In the genomic region with DNA sequence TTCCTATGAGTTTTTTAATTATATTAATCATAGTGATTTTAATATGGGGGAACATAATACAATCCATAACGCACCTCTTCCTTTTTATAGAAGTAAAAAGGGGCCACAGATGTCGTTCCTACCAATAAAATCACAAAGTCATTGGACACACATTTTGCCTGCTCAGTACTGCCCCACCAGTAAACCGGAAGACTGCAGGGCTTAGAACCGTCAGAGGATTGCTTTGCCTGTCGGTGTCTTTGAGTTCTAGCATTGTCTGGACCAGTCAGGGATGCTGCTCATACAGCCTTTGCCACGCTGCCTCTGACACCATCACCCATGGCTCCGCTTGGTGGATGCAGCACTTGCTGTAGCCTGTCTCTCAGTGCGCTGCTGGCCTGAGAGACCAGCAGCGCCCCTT, we compare ENCODE assay signal across 2 cellular contexts.
TF ChIP-seq lines count a peak whose summit lies in the region.

No MANE protein-coding gene starts in this region.

TF ChIP-seq in H1, 55 proteins besides CTCF, POLR2A, EP300 and RAD21 (continued from another document):
- TF ChIP-seq TBP (IDR thresholded peaks at IDR 0.05; ENCODE audit: low read depth, low read length) (no peak), YY1 (IDR thresholded peaks at IDR 0.05; ENCODE audit: low read depth, low read length) (no peak), PHF8 (conservative IDR thresholded peaks at IDR 0.05; ENCODE audit: low read depth, low read length) (no peak), HDAC6 (IDR thresholded peaks at IDR 0.05; ENCODE audit: low read depth, low read length) (no peak), JUN (IDR thresholded peaks at IDR 0.05; ENCODE audit: low read depth, low read length) (no peak), SRF (IDR thresholded peaks at IDR 0.05; ENCODE audit: low read depth, low read length) (no peak), ASH2L (IDR thresholded peaks at IDR 0.05; ENCODE audit: low read length) (no peak)
- TF ChIP-seq, protein P1, sequence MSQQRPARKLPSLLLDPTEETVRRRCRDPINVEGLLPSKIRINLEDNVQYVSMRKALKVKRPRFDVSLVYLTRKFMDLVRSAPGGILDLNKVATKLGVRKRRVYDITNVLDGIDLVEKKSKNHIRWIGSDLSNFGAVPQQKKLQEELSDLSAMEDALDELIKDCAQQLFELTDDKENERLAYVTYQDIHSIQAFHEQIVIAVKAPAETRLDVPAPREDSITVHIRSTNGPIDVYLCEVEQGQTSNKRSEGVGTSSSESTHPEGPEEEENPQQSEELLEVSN (IDR thresholded peaks at IDR 0.05), result no peak
- TF ChIP-seq, protein P2, sequence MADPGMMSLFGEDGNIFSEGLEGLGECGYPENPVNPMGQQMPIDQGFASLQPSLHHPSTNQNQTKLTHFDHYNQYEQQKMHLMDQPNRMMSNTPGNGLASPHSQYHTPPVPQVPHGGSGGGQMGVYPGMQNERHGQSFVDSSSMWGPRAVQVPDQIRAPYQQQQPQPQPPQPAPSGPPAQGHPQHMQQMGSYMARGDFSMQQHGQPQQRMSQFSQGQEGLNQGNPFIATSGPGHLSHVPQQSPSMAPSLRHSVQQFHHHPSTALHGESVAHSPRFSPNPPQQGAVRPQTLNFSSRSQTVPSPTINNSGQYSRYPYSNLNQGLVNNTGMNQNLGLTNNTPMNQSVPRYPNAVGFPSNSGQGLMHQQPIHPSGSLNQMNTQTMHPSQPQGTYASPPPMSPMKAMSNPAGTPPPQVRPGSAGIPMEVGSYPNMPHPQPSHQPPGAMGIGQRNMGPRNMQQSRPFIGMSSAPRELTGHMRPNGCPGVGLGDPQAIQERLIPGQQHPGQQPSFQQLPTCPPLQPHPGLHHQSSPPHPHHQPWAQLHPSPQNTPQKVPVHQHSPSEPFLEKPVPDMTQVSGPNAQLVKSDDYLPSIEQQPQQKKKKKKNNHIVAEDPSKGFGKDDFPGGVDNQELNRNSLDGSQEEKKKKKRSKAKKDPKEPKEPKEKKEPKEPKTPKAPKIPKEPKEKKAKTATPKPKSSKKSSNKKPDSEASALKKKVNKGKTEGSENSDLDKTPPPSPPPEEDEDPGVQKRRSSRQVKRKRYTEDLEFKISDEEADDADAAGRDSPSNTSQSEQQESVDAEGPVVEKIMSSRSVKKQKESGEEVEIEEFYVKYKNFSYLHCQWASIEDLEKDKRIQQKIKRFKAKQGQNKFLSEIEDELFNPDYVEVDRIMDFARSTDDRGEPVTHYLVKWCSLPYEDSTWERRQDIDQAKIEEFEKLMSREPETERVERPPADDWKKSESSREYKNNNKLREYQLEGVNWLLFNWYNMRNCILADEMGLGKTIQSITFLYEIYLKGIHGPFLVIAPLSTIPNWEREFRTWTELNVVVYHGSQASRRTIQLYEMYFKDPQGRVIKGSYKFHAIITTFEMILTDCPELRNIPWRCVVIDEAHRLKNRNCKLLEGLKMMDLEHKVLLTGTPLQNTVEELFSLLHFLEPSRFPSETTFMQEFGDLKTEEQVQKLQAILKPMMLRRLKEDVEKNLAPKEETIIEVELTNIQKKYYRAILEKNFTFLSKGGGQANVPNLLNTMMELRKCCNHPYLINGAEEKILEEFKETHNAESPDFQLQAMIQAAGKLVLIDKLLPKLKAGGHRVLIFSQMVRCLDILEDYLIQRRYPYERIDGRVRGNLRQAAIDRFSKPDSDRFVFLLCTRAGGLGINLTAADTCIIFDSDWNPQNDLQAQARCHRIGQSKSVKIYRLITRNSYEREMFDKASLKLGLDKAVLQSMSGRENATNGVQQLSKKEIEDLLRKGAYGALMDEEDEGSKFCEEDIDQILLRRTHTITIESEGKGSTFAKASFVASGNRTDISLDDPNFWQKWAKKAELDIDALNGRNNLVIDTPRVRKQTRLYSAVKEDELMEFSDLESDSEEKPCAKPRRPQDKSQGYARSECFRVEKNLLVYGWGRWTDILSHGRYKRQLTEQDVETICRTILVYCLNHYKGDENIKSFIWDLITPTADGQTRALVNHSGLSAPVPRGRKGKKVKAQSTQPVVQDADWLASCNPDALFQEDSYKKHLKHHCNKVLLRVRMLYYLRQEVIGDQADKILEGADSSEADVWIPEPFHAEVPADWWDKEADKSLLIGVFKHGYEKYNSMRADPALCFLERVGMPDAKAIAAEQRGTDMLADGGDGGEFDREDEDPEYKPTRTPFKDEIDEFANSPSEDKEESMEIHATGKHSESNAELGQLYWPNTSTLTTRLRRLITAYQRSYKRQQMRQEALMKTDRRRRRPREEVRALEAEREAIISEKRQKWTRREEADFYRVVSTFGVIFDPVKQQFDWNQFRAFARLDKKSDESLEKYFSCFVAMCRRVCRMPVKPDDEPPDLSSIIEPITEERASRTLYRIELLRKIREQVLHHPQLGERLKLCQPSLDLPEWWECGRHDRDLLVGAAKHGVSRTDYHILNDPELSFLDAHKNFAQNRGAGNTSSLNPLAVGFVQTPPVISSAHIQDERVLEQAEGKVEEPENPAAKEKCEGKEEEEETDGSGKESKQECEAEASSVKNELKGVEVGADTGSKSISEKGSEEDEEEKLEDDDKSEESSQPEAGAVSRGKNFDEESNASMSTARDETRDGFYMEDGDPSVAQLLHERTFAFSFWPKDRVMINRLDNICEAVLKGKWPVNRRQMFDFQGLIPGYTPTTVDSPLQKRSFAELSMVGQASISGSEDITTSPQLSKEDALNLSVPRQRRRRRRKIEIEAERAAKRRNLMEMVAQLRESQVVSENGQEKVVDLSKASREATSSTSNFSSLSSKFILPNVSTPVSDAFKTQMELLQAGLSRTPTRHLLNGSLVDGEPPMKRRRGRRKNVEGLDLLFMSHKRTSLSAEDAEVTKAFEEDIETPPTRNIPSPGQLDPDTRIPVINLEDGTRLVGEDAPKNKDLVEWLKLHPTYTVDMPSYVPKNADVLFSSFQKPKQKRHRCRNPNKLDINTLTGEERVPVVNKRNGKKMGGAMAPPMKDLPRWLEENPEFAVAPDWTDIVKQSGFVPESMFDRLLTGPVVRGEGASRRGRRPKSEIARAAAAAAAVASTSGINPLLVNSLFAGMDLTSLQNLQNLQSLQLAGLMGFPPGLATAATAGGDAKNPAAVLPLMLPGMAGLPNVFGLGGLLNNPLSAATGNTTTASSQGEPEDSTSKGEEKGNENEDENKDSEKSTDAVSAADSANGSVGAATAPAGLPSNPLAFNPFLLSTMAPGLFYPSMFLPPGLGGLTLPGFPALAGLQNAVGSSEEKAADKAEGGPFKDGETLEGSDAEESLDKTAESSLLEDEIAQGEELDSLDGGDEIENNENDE (IDR thresholded peaks at IDR 0.05; ENCODE audit: insufficient replicate concordance, low read length), result no peak

TF ChIP-seq in SK-N-SH treated with all-trans-retinoic acid at 6 μM for 48 hours, 23 proteins besides CTCF, POLR2A, EP300 and RAD21 (continued from another document):
- TF ChIP-seq, protein P3, sequence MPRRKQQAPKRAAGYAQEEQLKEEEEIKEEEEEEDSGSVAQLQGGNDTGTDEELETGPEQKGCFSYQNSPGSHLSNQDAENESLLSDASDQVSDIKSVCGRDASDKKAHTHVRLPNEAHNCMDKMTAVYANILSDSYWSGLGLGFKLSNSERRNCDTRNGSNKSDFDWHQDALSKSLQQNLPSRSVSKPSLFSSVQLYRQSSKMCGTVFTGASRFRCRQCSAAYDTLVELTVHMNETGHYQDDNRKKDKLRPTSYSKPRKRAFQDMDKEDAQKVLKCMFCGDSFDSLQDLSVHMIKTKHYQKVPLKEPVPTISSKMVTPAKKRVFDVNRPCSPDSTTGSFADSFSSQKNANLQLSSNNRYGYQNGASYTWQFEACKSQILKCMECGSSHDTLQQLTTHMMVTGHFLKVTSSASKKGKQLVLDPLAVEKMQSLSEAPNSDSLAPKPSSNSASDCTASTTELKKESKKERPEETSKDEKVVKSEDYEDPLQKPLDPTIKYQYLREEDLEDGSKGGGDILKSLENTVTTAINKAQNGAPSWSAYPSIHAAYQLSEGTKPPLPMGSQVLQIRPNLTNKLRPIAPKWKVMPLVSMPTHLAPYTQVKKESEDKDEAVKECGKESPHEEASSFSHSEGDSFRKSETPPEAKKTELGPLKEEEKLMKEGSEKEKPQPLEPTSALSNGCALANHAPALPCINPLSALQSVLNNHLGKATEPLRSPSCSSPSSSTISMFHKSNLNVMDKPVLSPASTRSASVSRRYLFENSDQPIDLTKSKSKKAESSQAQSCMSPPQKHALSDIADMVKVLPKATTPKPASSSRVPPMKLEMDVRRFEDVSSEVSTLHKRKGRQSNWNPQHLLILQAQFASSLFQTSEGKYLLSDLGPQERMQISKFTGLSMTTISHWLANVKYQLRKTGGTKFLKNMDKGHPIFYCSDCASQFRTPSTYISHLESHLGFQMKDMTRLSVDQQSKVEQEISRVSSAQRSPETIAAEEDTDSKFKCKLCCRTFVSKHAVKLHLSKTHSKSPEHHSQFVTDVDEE (CRISPR knock-in tag; IDR thresholded peaks at IDR 0.05), result no peak
- TF ChIP-seq, protein P4, sequence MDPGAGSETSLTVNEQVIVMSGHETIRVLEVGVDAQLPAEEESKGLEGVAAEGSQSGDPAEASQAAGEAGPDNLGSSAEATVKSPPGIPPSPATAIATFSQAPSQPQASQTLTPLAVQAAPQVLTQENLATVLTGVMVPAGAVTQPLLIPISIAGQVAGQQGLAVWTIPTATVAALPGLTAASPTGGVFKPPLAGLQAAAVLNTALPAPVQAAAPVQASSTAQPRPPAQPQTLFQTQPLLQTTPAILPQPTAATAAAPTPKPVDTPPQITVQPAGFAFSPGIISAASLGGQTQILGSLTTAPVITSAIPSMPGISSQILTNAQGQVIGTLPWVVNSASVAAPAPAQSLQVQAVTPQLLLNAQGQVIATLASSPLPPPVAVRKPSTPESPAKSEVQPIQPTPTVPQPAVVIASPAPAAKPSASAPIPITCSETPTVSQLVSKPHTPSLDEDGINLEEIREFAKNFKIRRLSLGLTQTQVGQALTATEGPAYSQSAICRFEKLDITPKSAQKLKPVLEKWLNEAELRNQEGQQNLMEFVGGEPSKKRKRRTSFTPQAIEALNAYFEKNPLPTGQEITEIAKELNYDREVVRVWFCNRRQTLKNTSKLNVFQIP (CRISPR knock-in tag; IDR thresholded peaks at IDR 0.05; ENCODE audit: borderline replicate concordance, low read depth), result no peak
- TF ChIP-seq, protein P5, sequence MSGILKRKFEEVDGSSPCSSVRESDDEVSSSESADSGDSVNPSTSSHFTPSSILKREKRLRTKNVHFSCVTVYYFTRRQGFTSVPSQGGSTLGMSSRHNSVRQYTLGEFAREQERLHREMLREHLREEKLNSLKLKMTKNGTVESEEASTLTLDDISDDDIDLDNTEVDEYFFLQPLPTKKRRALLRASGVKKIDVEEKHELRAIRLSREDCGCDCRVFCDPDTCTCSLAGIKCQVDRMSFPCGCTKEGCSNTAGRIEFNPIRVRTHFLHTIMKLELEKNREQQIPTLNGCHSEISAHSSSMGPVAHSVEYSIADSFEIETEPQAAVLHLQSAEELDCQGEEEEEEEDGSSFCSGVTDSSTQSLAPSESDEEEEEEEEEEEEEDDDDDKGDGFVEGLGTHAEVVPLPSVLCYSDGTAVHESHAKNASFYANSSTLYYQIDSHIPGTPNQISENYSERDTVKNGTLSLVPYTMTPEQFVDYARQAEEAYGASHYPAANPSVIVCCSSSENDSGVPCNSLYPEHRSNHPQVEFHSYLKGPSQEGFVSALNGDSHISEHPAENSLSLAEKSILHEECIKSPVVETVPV (CRISPR knock-in tag; IDR thresholded peaks at IDR 0.05), result no peak
- TF ChIP-seq SNAI2 (CRISPR knock-in tag; IDR thresholded peaks at IDR 0.05) (no peak), OSR1 (CRISPR knock-in tag; IDR thresholded peaks at IDR 0.05) (no peak)
